16 cellular contexts compared by ENCODE assay signal in the genomic region with DNA sequence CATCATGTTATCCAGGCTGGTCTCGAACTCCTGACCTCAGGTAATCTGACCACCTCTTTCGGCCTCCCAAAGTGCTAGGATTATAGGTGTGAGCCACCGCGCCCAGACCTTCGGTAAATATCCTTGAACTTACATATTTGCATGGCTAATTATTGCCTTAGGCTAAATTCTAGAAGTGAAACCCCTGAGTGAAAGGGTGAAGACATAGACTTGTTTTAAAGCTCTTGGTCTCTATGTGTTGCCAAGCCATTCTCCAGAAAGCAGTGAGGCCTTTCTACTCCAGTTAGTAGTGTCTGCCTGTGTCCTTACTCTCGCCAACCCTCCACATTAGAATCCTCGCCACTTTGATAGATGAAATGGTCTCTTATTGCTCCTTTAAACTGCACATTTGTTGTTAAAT.
"Had no signal": no experiment of that assay in that cellular context is flagged by ENCODE, and none has a peak within 500 bp of the region (broad histone marks: within the 10 kb centered on the region; RNA-seq: fewer than 3 reads in every experiment).

No MANE protein-coding gene starts in this region.

- DNase-seq: activated CD4-positive, alpha-beta T cell treated with anti-CD3 and anti-CD28 coated beads for 1 hour; activated CD4-positive, alpha-beta T cell treated with anti-CD3 and anti-CD28 coated beads, Interleukin-2, amount 50 U/mL, for 1 hour; activated T-cell treated with anti-CD3 and anti-CD28 coated beads, Interleukin-2, amount 50 U/mL, for 1 hour; aorta; brain microvascular endothelial cell; central memory CD4-positive, alpha-beta T cell; effector memory CD4-positive, alpha-beta T cell; left cardiac atrium; nucleus accumbens; right cardiac atrium; stimulated activated CD4-positive, alpha-beta T cell treated with anti-CD3 and anti-CD28 coated beads, Interleukin-4, amount 100 ng/mL, for 4 hours; stimulated activated naive CD8-positive, alpha-beta T cell treated with anti-CD3 and anti-CD28 coated beads, Interleukin-15, amount 100 ng/mL, for 72 hours; WERI-Rb-1 had no signal

- ATAC-seq: activated naive CD4-positive, alpha-beta T cell treated with anti-CD3 and anti-CD28 coated beads, Interleukin-2, amount 50 U/mL, for 72 hours; left cardiac atrium; right cardiac atrium; stimulated activated naive CD8-positive, alpha-beta T cell treated with anti-CD3 and anti-CD28 coated beads, Interleukin-15, amount 100 ng/mL, for 72 hours had no signal

- H3K27me3 Mint-ChIP-seq: stimulated activated naive CD8-positive, alpha-beta T cell treated with anti-CD3 and anti-CD28 coated beads, Interleukin-15, amount 100 ng/mL, for 72 hours had no signal

- H3K27ac Mint-ChIP-seq: activated naive CD4-positive, alpha-beta T cell treated with anti-CD3 and anti-CD28 coated beads, Interleukin-2, amount 50 U/mL, for 72 hours; stimulated activated naive CD8-positive, alpha-beta T cell treated with anti-CD3 and anti-CD28 coated beads, Interleukin-15, amount 100 ng/mL, for 72 hours had no signal

- H3K36me3 Mint-ChIP-seq: activated naive CD4-positive, alpha-beta T cell treated with anti-CD3 and anti-CD28 coated beads, Interleukin-2, amount 50 U/mL, for 72 hours had no signal

- H3K4me3 Mint-ChIP-seq: stimulated activated naive CD8-positive, alpha-beta T cell treated with anti-CD3 and anti-CD28 coated beads, Interleukin-15, amount 100 ng/mL, for 72 hours had no signal

- H3K9me3 Mint-ChIP-seq: activated naive CD4-positive, alpha-beta T cell treated with anti-CD3 and anti-CD28 coated beads, Interleukin-2, amount 50 U/mL, for 72 hours; stimulated activated naive CD8-positive, alpha-beta T cell treated with anti-CD3 and anti-CD28 coated beads, Interleukin-15, amount 100 ng/mL, for 72 hours had no signal

- H3K4me3 ChIP-seq: esophagus muscularis mucosa, tibial nerve had no signal
